3 cellular contexts compared by ENCODE assay signal in the genomic region with DNA sequence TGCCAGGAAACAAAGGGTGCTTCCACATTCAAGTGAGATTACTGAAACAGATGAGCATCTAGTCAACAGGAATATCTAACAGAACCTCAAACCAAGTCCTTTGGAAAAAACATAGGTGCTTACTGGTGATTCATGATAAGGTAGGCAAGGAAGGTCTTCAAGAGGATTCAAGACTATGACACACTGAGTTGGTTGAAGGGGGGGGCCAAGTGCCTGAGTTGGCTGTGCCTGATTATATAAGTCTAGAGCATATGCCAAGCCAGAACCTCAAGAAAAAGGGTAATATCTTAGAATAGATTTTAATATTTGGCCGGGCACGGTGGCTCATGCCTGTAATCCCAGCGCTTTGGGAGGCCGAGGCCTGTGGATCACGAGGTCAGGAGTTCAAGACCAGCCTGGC.
"Had no signal": no experiment of that assay in that cellular context is flagged by ENCODE, and none has a peak within 500 bp of the region (broad histone marks: within the 10 kb centered on the region; RNA-seq: fewer than 3 reads in every experiment).

No MANE protein-coding gene starts in this region.

- ATAC-seq: GM12878 had no signal

- DNase-seq: GDM1, GF-D8 had no signal
